Comparison of ENCODE assay signal across 13 cellular contexts in genomic region chr10:74034301-74034700, GRCh38. TPM values are rescaled to one million over a fixed set of nuclear protein-coding genes. Genes with fewer than 3 reads are reported as not detected.
A peak's percentile ranks its signal among the peaks of the same experiment; 100 is the strongest.
DNase-seq lines count a peak whose midpoint lies in the region; ATAC-seq and TF ChIP-seq lines count a peak whose summit lies in the region.
"Had no signal": no experiment of that assay in that cellular context is flagged by ENCODE, and none has a peak within 500 bp of the region (broad histone marks: within the 10 kb centered on the region; RNA-seq: fewer than 3 reads in every experiment).

No MANE protein-coding gene starts in this region.

- peaks cover 38% of the 10 kb centered on the region for H3K36me3 Mint-ChIP-seq in Calu3 (ENCODE audit: insufficient read depth, unreplicated experiment)
- peaks cover 2% of the 10 kb centered on the region for H3K36me3 Mint-ChIP-seq in T-helper 17 cell (ENCODE audit: low read depth)
- peaks cover 23% of the 10 kb centered on the region for H3K36me3 Mint-ChIP-seq in neural progenitor cell

- TF ChIP-seq EP300 in ovary (IDR thresholded peaks at IDR 0.05): no peak

- H3K27me3 Mint-ChIP-seq in Calu3 (ENCODE audit: unreplicated experiment) (no peaks in the 10 kb centered on the region), T-helper 17 cell (no peaks in the 10 kb centered on the region), neural progenitor cell (ENCODE audit: insufficient read depth, low read depth) (no peaks in the 10 kb centered on the region)

- H3K4me1 Mint-ChIP-seq in Calu3 (ENCODE audit: low read depth, unreplicated experiment): peaks cover 43% of the 10 kb centered on the region
- H3K4me1 Mint-ChIP-seq in T-helper 17 cell: peaks cover 44% of the 10 kb centered on the region
- H3K4me1 Mint-ChIP-seq in neural progenitor cell: peaks cover 32% of the 10 kb centered on the region

- peaks cover 29% of the 10 kb centered on the region for H3K4me1 ChIP-seq in neural progenitor cell
- peaks cover 9% of the 10 kb centered on the region for H3K4me1 ChIP-seq in ovary (ENCODE audit: insufficient read depth)

- no peaks in the 10 kb centered on the region for H3K9me3 Mint-ChIP-seq in Calu3 (ENCODE audit: low read depth, unreplicated experiment)
- H3K9me3 Mint-ChIP-seq in neural progenitor cell: no peaks in the 10 kb centered on the region

- peak; percentile 61 for ATAC-seq in GM21390 (IDR thresholded peaks at IDR 0.05; ENCODE audit: unreplicated experiment)
- ATAC-seq in T-helper 17 cell: peak; percentile 51
- no peak for ATAC-seq in GM19328 (IDR thresholded peaks at IDR 0.05; ENCODE audit: unreplicated experiment)

- H3F3A ChIP-seq in neural progenitor cell (ENCODE audit: low read depth): peaks cover 20% of the 10 kb centered on the region

- H3K27ac Mint-ChIP-seq in Calu3 (ENCODE audit: unreplicated experiment) (peak overlapping the region; percentile 4), T-helper 17 cell (peak overlapping the region; percentile 68), neural progenitor cell (no peak overlapping the region)

- CTCF ChIA-PET in Calu3 (lab: Charles Lee): interaction anchor here (1.1 kb wide), 1 partner anchor 22 kb away, joined by 3 read pairs; no protein-coding TSS in a partner anchor

- H3K4me3 Mint-ChIP-seq in Calu3 (ENCODE audit: low read depth, unreplicated experiment) (no peak overlapping the region), T-helper 17 cell (peak overlapping the region; percentile 1), neural progenitor cell (no peak overlapping the region)

- no peak overlapping the region for H3K4me3 ChIP-seq in neural progenitor cell
- no peak overlapping the region for H3K4me3 ChIP-seq in ovary
- H3K4me3 ChIP-seq: coronary artery had no signal

- TF ChIP-seq POLR2A in ovary (IDR thresholded peaks at IDR 0.05): no peak

- H3K79me2 ChIP-seq in neural progenitor cell (ENCODE audit: low read depth): peaks cover 66% of the 10 kb centered on the region

- 70 to 80% (median 71%) methylated on average over 2 of the region's 2 CpGs for WGBS in ovary, 3 donors

- DNase-seq in Calu3 (no peak), T-helper 17 cell (no peak), neural progenitor cell (ENCODE audit: low spot score) (no peak), ovary (no peak), RKO (ENCODE audit: low spot score) (no peak), iPS-NIHi11 (ENCODE audit: low spot score) (no peak)
- DNase-seq: DMS79 treated with DMSO at 0.1 percent for 48 hours; mammary epithelial cell; stimulated activated CD4-positive, alpha-beta T cell treated with anti-CD3 and anti-CD28 coated beads, Interleukin-12 subunit alpha, Interleukin-12 subunit beta, amount 100 ng/mL, for 4 hours; stimulated activated naive CD4-positive, alpha-beta T cell had no signal

- no peaks in the 10 kb centered on the region for H3K9me3 ChIP-seq in T-helper 17 cell (ENCODE audit: control insufficient read depth, low read length, poor library complexity, severe bottlenecking)
- H3K9me3 ChIP-seq in neural progenitor cell (ENCODE audit: low read depth): no peaks in the 10 kb centered on the region
- no peaks in the 10 kb centered on the region for H3K9me3 ChIP-seq in ovary

- H3K36me3 ChIP-seq in neural progenitor cell (no peaks in the 10 kb centered on the region), ovary (no peaks in the 10 kb centered on the region)

- H2AFZ ChIP-seq in neural progenitor cell (replicated peaks): no peak overlapping the region

- intact Hi-C loops in Calu3 (cut with micrococcal nuclease; ENCODE audit: unreplicated experiment) (no loop called here), ovary (cut with DNase I) (no loop called here)

- no TSS peak for BruUV-seq in Calu3 (replicated peaks; lab: Mats Ljungman, UMichigan)

- H3K4me2 ChIP-seq in neural progenitor cell: peak overlapping the region; percentile 17

- peaks cover 29% of the 10 kb centered on the region for H4K20me1 ChIP-seq in neural progenitor cell (ENCODE audit: low read depth)

- no peak overlapping the region for H3K9ac ChIP-seq in neural progenitor cell

- H3K27me3 ChIP-seq in neural progenitor cell: no peaks in the 10 kb centered on the region
- H3K27me3 ChIP-seq in ovary: no peaks in the 10 kb centered on the region

- H3K27ac ChIP-seq in neural progenitor cell (peak overlapping the region; percentile 55), ovary (no peak overlapping the region)

- TF ChIP-seq CTCF in Calu3 (IDR thresholded peaks at IDR 0.05; ENCODE audit: unreplicated experiment) (no peak), neural progenitor cell (IDR thresholded peaks at IDR 0.05) (no peak), ovary (IDR thresholded peaks at IDR 0.05) (no peak)

RNA-seq across cellular contexts. Expression of gene VCL, which starts 36.4 kb away (rescaled TPM):
- total RNA-seq in Calu3 (2022): 234 and 237 TPM in 2 replicates
- 100 to 1,000 TPM in 1 of 2 donors, 10 to 100 TPM in 1; 79.1 to 245 TPM for total RNA-seq in T-helper 17 cell
- total RNA-seq in neural progenitor cell (ENCODE audit: low replicate concordance): 96.9 and 104 TPM in 2 replicates
- 100 to 1,000 TPM in 5 of 7 donors, 10 to 100 TPM in 2; 44.6 to 189 (median 114) TPM for total RNA-seq in ovary
- 100 to 1,000 TPM in 1 of 2 donors, 10 to 100 TPM in 1; 43.3 to 158 TPM for polyA plus RNA-seq in ovary
